8 cellular contexts compared by ENCODE assay signal in genomic region chr11:78646564-78647185, GRCh38.
DNase-seq lines count a peak whose midpoint lies in the region; ATAC-seq and TF ChIP-seq lines count a peak whose summit lies in the region.

No MANE protein-coding gene starts in this region.

- POLR2A ChIA-PET in activated CD8-positive, alpha-beta T cell treated with anti-CD3 and anti-CD28 coated beads for 36 hours (lab: Charles Lee): interaction anchor here (0.7 kb wide), 1 partner anchor 228 kb away, joined by 3 read pairs; no protein-coding TSS in a partner anchor

- H3K4me3 Mint-ChIP-seq in activated CD8-positive, alpha-beta T cell treated with anti-CD3 and anti-CD28 coated beads for 36 hours: no peak overlapping the region

- H3K4me1 Mint-ChIP-seq in activated CD8-positive, alpha-beta T cell treated with anti-CD3 and anti-CD28 coated beads for 36 hours (ENCODE audit: low read depth): peaks cover 35% of the 10 kb centered on the region

- 19 to 22% methylated on average over 7 of the region's 7 CpGs for WGBS in esophagus squamous epithelium, 2 donors

- H3K36me3 ChIP-seq in esophagus squamous epithelium: no peaks in the 10 kb centered on the region
- no peaks in the 10 kb centered on the region for H3K36me3 ChIP-seq in osteoblast (ENCODE audit: insufficient read depth, low read length)

- H3K9me3 Mint-ChIP-seq in activated CD8-positive, alpha-beta T cell treated with anti-CD3 and anti-CD28 coated beads for 36 hours: no peaks in the 10 kb centered on the region

- H3K4me3 ChIP-seq in GM12864 (ENCODE audit: low read depth, low read length) (no peak overlapping the region), esophagus squamous epithelium (no peak overlapping the region), osteoblast (ENCODE audit: insufficient read depth, low read length) (no peak overlapping the region)

- no peak for TF ChIP-seq POLR2A in esophagus squamous epithelium (IDR thresholded peaks at IDR 0.05)

- no peaks in the 10 kb centered on the region for H4K20me1 ChIP-seq in osteoblast (ENCODE audit: insufficient read depth, low read length)

- CTCF ChIA-PET in activated CD8-positive, alpha-beta T cell treated with anti-CD3 and anti-CD28 coated beads for 36 hours (lab: Charles Lee): interaction anchor here (0.7 to 5.8 kb wide), 28 partner anchors 11 to 847 kb away, joined by 3 to 160 read pairs (median 7); partner anchors contain the start of gene NARS2

- DNase-seq in GM12864 (ENCODE audit: low read depth) (no peak), HPDE6-E6E7 (ENCODE audit: extremely low spot score) (peak; percentile 71), NCI-H748 (lab: John Stamatoyannopoulos, UW; ENCODE audit: unreplicated experiment) (peak; percentile 77), esophagus squamous epithelium (lab: John Stamatoyannopoulos, UW) (no peak), osteoblast (ENCODE audit: insufficient read length, low spot score, missing footprints) (no peak), middle frontal gyrus (ENCODE audit: extremely low spot score, low spot score) (no peak), GDM1 (lab: John Stamatoyannopoulos, UW) (no peak)
- peak; percentile 73 for DNase-seq in activated CD8-positive, alpha-beta T cell treated with anti-CD3 and anti-CD28 coated beads for 36 hours

- peaks cover 0 to 18% (median 0%) of the 10 kb centered on the region in 4 donors for H3K27me3 ChIP-seq in esophagus squamous epithelium
- H3K27me3 ChIP-seq in osteoblast (ENCODE audit: insufficient read depth, low read length): peaks cover 2% of the 10 kb centered on the region

- H3K79me2 ChIP-seq in osteoblast (ENCODE audit: insufficient read depth, low read length): no peaks in the 10 kb centered on the region

- H3K36me3 Mint-ChIP-seq in activated CD8-positive, alpha-beta T cell treated with anti-CD3 and anti-CD28 coated beads for 36 hours (ENCODE audit: low read depth): no peaks in the 10 kb centered on the region

- TF ChIP-seq CTCF in GM12864 (IDR thresholded peaks at IDR 0.05; ENCODE audit: low read depth, low read length, missing control alignments) (peak; percentile 84), esophagus squamous epithelium (IDR thresholded peaks at IDR 0.05) (peak; percentile 75 to 88 (median 82)), osteoblast (IDR thresholded peaks at IDR 0.05; ENCODE audit: extremely low read depth, low read depth, low read length) (peak; percentile 73)
- TF ChIP-seq CTCF in activated CD8-positive, alpha-beta T cell treated with anti-CD3 and anti-CD28 coated beads for 36 hours (IDR thresholded peaks at IDR 0.05): peak; percentile 85

- H3K27me3 Mint-ChIP-seq in activated CD8-positive, alpha-beta T cell treated with anti-CD3 and anti-CD28 coated beads for 36 hours: no peaks in the 10 kb centered on the region

- intact Hi-C loops in activated CD8-positive, alpha-beta T cell treated with anti-CD3 and anti-CD28 coated beads for 36 hours (cut with micrococcal nuclease): loop anchor here (1.0 kb wide), 1 partner anchor 69 kb away; no protein-coding TSS in a partner anchor
- intact Hi-C loops in esophagus squamous epithelium (cut with DNase I): no loop called here

- no peak overlapping the region for H3K4me2 ChIP-seq in osteoblast (ENCODE audit: insufficient read depth, low read length)

- ATAC-seq in activated CD8-positive, alpha-beta T cell treated with anti-CD3 and anti-CD28 coated beads for 36 hours: peak; percentile 55

- no peak overlapping the region for H2AFZ ChIP-seq in osteoblast (ENCODE audit: low read length)

- H3K4me1 ChIP-seq in esophagus squamous epithelium (peaks cover 0 to 5% (median 0%) of the 10 kb centered on the region in 3 donors), osteoblast (ENCODE audit: insufficient read depth, low read length) (peaks cover 6% of the 10 kb centered on the region)

- no peak overlapping the region for H3K27ac ChIP-seq in esophagus squamous epithelium
- no peak overlapping the region for H3K27ac ChIP-seq in osteoblast (ENCODE audit: low read depth, low read length)

- no peak overlapping the region for H3K27ac Mint-ChIP-seq in activated CD8-positive, alpha-beta T cell treated with anti-CD3 and anti-CD28 coated beads for 36 hours

- H3K9me3 ChIP-seq in esophagus squamous epithelium (no peaks in the 10 kb centered on the region), osteoblast (ENCODE audit: low read depth, low read length) (no peaks in the 10 kb centered on the region)

Comparison
In these comparisons a context has a peak if more than half of its experiments do, and no peak if none do; other contexts are left out.
1. DNase-seq: peak in HPDE6-E6E7 (single experiment), NCI-H748 (single experiment) and activated CD8-positive, alpha-beta T cell treated with anti-CD3 and anti-CD28 coated beads for 36 hours (single experiment); none in GM12864 (single experiment), esophagus squamous epithelium (single experiment), osteoblast (single experiment), middle frontal gyrus (single experiment) and GDM1 (single experiment).
2. Peak in every context shown above with its lines, with median percentiles within 50 percentile points of each other: CTCF ChIP-seq.